In the genomic region with DNA sequence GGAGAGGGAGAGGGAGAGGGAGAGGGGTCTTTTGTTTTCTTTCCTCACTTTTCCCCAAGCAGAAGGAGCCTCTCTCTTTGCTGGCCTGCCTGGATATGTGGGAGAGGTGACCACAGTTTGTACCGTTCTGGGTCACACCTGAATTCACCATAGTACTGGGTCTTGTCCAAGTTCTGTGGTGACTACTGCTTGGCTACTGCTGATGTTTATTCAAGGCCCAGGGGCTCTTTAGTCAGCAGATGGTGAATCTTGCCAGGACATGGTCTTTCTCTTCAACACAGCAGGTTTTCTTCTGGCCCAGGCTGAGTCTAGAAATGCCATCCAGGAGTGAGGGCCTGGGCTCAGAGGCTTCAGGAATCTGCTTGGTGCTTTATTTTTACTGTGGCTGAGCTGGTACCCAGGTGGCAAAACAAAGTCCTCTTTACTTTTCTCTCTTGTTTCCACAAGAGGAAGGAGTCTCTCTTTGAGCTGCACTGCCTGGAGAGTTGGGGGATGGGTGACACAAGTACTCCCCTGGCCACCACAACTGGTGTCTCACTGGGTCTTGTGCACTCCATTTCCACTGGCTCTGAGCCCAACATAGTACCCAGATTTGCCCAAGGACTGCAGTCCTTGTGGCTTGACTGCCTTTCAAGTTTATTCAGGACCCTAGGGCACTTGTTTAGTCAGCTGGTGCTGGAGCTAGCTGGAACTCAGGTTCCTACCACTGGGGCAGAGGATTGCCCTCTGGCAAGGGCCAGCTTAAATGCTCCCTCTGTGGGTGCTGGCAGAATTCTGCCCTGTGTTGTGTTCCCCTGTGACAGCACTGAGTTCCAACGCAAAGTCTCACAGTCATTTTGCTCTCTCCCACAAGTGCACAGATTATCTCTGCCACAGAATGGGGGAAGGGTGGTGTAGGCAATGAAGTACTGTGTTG, we compare ENCODE assay signal across 14 cellular contexts. TPM values are rescaled to one million over a fixed set of nuclear protein-coding genes. Genes with fewer than 3 reads are reported as not detected.
DNase-seq lines count a peak whose midpoint lies in the region; ATAC-seq and TF ChIP-seq lines count a peak whose summit lies in the region.
"Had no signal": no experiment of that assay in that cellular context is flagged by ENCODE, and none has a peak within 500 bp of the region (broad histone marks: within the 10 kb centered on the region; RNA-seq: fewer than 3 reads in every experiment).

No MANE protein-coding gene starts in this region.

- H3K4me3 Mint-ChIP-seq in activated CD4-positive, alpha-beta T cell treated with anti-CD3 and anti-CD28 coated beads for 36 hours, result no peak overlapping the region
- H3K4me3 Mint-ChIP-seq: activated T-helper 1 cell treated with anti-CD3 and anti-CD28 coated beads, Interleukin-12 subunit alpha, Interleukin-12 subunit beta, Interleukin-2, Interleukin-4 antibody, amounts not matched to agents 30 ng/mL and 10 ng/mL and 1 ng/mL, durations not matched to agents 14 hours and 24 hours and 36 hours; T-helper 1 cell treated with Interleukin-12 subunit alpha and Interleukin-12 subunit beta and Interleukin-4 antibody, amounts not matched to agents 30 μg/mL and 1 μg/mL, for 36 hours; type B pancreatic cell had no signal

- CTCF ChIA-PET in activated CD4-positive, alpha-beta T cell treated with anti-CD3 and anti-CD28 coated beads for 36 hours (lab: Charles Lee), result no interaction called here
- CTCF ChIA-PET in A673 (lab: Charles Lee), result no interaction called here

- H3K36me3 ChIP-seq in body of pancreas (replicated peaks in 1 of 2; ENCODE audit: insufficient read depth in 1 of 2, low read depth in 2 of 2) (peaks cover under 1 to 2% of the 10 kb centered on the region in 2 donors), left ventricle myocardium inferior (peaks cover 64% of the 10 kb centered on the region), thymus (ENCODE audit: control insufficient read depth, insufficient read depth) (peaks cover 3% of the 10 kb centered on the region), A673 (ENCODE audit: insufficient read depth, low read length, poor library complexity, severe bottlenecking) (no peaks in the 10 kb centered on the region)

- no TSS peak for BruUV-seq in A673 (replicated peaks; lab: Mats Ljungman, UMichigan)

- no peaks in the 10 kb centered on the region for H3K27me3 ChIP-seq in body of pancreas
- no peaks in the 10 kb centered on the region for H3K27me3 ChIP-seq in left ventricle myocardium inferior (ENCODE audit: low read depth)
- no peaks in the 10 kb centered on the region for H3K27me3 ChIP-seq in thymus (ENCODE audit: control insufficient read depth, insufficient read depth)
- H3K27me3 ChIP-seq in A673 (replicated peaks; ENCODE audit: insufficient read depth, low read depth, low read length, poor library complexity), result no peaks in the 10 kb centered on the region

- H3K4me1 ChIP-seq in body of pancreas (peaks cover 10% of the 10 kb centered on the region), left ventricle myocardium inferior (peaks cover 12% of the 10 kb centered on the region), thymus (ENCODE audit: control insufficient read depth, insufficient read depth, low read length) (peaks cover 5% of the 10 kb centered on the region), A673 (ENCODE audit: insufficient read depth, low read length, poor library complexity, severe bottlenecking) (no peaks in the 10 kb centered on the region)

- no peaks in the 10 kb centered on the region for H3K27me3 Mint-ChIP-seq in activated CD4-positive, alpha-beta T cell treated with anti-CD3 and anti-CD28 coated beads for 36 hours
- H3K27me3 Mint-ChIP-seq: type B pancreatic cell had no signal

- H3K27ac ChIP-seq in body of pancreas, result peak overlapping the region in 2 of 4 donors; percentile 19 to 72
- H3K27ac ChIP-seq in left ventricle myocardium inferior (replicated peaks), result peak overlapping the region; percentile 78
- H3K27ac ChIP-seq in thymus (ENCODE audit: low read depth), result peak overlapping the region; percentile 12
- no peak overlapping the region for H3K27ac ChIP-seq in A673 (ENCODE audit: low read depth, low read length, poor library complexity, severe bottlenecking)

- intact Hi-C loops in activated CD4-positive, alpha-beta T cell treated with anti-CD3 and anti-CD28 coated beads for 36 hours (cut with DNase I, micrococcal nuclease), result no loop called here
- intact Hi-C loops in body of pancreas (cut with DNase I) (no loop called here), left ventricle myocardium inferior (cut with micrococcal nuclease) (no loop called here), A673 (cut with micrococcal nuclease; ENCODE audit: unreplicated experiment) (no loop called here)

- H3K36me3 Mint-ChIP-seq in activated CD4-positive, alpha-beta T cell treated with anti-CD3 and anti-CD28 coated beads for 36 hours (ENCODE audit: low read depth), result peaks cover 38% of the 10 kb centered on the region

- H3K27ac Mint-ChIP-seq in activated CD4-positive, alpha-beta T cell treated with anti-CD3 and anti-CD28 coated beads for 36 hours, result no peak overlapping the region
- H3K27ac Mint-ChIP-seq: activated T-helper 1 cell treated with anti-CD3 and anti-CD28 coated beads, Interleukin-12 subunit alpha, Interleukin-12 subunit beta, Interleukin-2, Interleukin-4 antibody, amounts not matched to agents 30 ng/mL and 10 ng/mL and 1 ng/mL, durations not matched to agents 14 hours and 24 hours and 36 hours; T-helper 1 cell treated with Interleukin-12 subunit alpha and Interleukin-12 subunit beta and Interleukin-4 antibody, amounts not matched to agents 30 μg/mL and 1 μg/mL, for 36 hours; type B pancreatic cell had no signal

- H3K4me1 Mint-ChIP-seq in activated CD4-positive, alpha-beta T cell treated with anti-CD3 and anti-CD28 coated beads for 36 hours, result peaks cover 3% of the 10 kb centered on the region

- POLR2A ChIA-PET in activated CD4-positive, alpha-beta T cell treated with anti-CD3 and anti-CD28 coated beads for 36 hours (lab: Charles Lee), result no interaction called here
- POLR2A ChIA-PET in A673 (lab: Charles Lee; ENCODE audit: low non-redundant PET), result no interaction called here

- 58 to 62% methylated on average over 2 of the region's 2 CpGs for WGBS in body of pancreas, 2 donors
- 94% methylated on average over 2 of the region's 2 CpGs for WGBS in thymus

- TF ChIP-seq CTCF in body of pancreas (IDR thresholded peaks at IDR 0.05) (no peak), left ventricle myocardium inferior (IDR thresholded peaks at IDR 0.05; ENCODE audit: borderline replicate concordance) (peak; percentile 11), A673 (conservative IDR thresholded peaks at IDR 0.05; ENCODE audit: low read depth, low read length) (no peak)

- H3K9me3 ChIP-seq in body of pancreas (no peaks in the 10 kb centered on the region), left ventricle myocardium inferior (replicated peaks) (no peaks in the 10 kb centered on the region), thymus (ENCODE audit: control insufficient read depth) (no peaks in the 10 kb centered on the region), A673 (ENCODE audit: low read depth, low read length, poor library complexity, severe bottlenecking) (no peaks in the 10 kb centered on the region)

- no peak overlapping the region for H3K4me3 ChIP-seq in body of pancreas
- no peak overlapping the region for H3K4me3 ChIP-seq in left ventricle myocardium inferior
- H3K4me3 ChIP-seq in thymus (ENCODE audit: low read length), result no peak overlapping the region
- H3K4me3 ChIP-seq in A673 (ENCODE audit: low read depth, low read length, poor library complexity, severe bottlenecking), result no peak overlapping the region

- H3K9me3 Mint-ChIP-seq in activated CD4-positive, alpha-beta T cell treated with anti-CD3 and anti-CD28 coated beads for 36 hours (ENCODE audit: low read depth), result no peaks in the 10 kb centered on the region
- H3K9me3 Mint-ChIP-seq: activated T-helper 1 cell treated with anti-CD3 and anti-CD28 coated beads, Interleukin-12 subunit alpha, Interleukin-12 subunit beta, Interleukin-2, Interleukin-4 antibody, amounts not matched to agents 30 ng/mL and 10 ng/mL and 1 ng/mL, durations not matched to agents 14 hours and 24 hours and 36 hours; T-helper 1 cell treated with Interleukin-12 subunit alpha and Interleukin-12 subunit beta and Interleukin-4 antibody, amounts not matched to agents 30 μg/mL and 1 μg/mL, for 36 hours had no signal

- peak; percentile 53 for ATAC-seq in activated CD4-positive, alpha-beta T cell treated with anti-CD3 and anti-CD28 coated beads for 36 hours
- ATAC-seq in body of pancreas (peak; percentile 45), HG03025 (IDR thresholded peaks at IDR 0.05; ENCODE audit: low FRiP score, unreplicated experiment) (no peak)

- TF ChIP-seq POLR2A in body of pancreas (IDR thresholded peaks at IDR 0.05), result no peak

- no peak for DNase-seq in activated CD4-positive, alpha-beta T cell treated with anti-CD3 and anti-CD28 coated beads for 36 hours
- no peak for DNase-seq in activated CD4-positive, alpha-beta T cell treated with anti-CD3 and anti-CD28 coated beads for 4 hours
- DNase-seq in body of pancreas (peak in 3 of 4 donors; percentile 13 to 70 (median 14)), left ventricle myocardium inferior (no peak), SW480 (ENCODE audit: low spot score) (no peak), A673 (ENCODE audit: low spot score) (no peak)
- DNase-seq: NCI-H1930 had no signal

RNA-seq across cellular contexts. Expression of a gene that starts 16.8 kb away (rescaled TPM):
- total RNA-seq in activated CD4-positive, alpha-beta T cell treated with anti-CD3 and anti-CD28 coated beads for 36 hours, result 10 to 100 TPM; 45.8 to 51.6 TPM
- 10 to 100 TPM; 15.5 to 37.1 TPM for total RNA-seq in body of pancreas
- total RNA-seq in left ventricle myocardium inferior, result 54.4 TPM
- 87.9 TPM for polyA plus RNA-seq in thymus
- 16.7 and 22.1 TPM in 2 replicates for total RNA-seq in A673 (2021)

RNA-seq across cellular contexts. Expression of a gene that starts 35.1 kb away (rescaled TPM):
- total RNA-seq in activated CD4-positive, alpha-beta T cell treated with anti-CD3 and anti-CD28 coated beads for 36 hours, result 10 to 100 TPM; 10.9 to 12.9 TPM
- 10 to 100 TPM; 16.1 to 71.9 TPM for total RNA-seq in body of pancreas
- 12.2 TPM for total RNA-seq in left ventricle myocardium inferior
- polyA plus RNA-seq in thymus, result 17.8 TPM
- 2.8 and 5.4 TPM in 2 replicates for total RNA-seq in A673 (2021)

RNA-seq across cellular contexts. Expression of a gene that starts 52.4 kb away (rescaled TPM):
- not detected for total RNA-seq in activated CD4-positive, alpha-beta T cell treated with anti-CD3 and anti-CD28 coated beads for 36 hours
- total RNA-seq in body of pancreas (not detected), left ventricle myocardium inferior (not detected), A673 (2021) (not detected in 2 replicates)
- polyA plus RNA-seq in thymus, result 0.21 TPM
- total RNA-seq: activated T-helper 1 cell treated with anti-CD3 and anti-CD28 coated beads, Interleukin-12 subunit alpha, Interleukin-12 subunit beta, Interleukin-2, Interleukin-4 antibody, amounts not matched to agents 30 ng/mL and 10 ng/mL and 1 ng/mL, durations not matched to agents 14 hours and 24 hours and 36 hours; endothelial cell of umbilical vein had no signal
- polyA plus RNA-seq: AG04450, endothelial cell of umbilical vein had no signal

Comparison
In these comparisons a context has a peak if more than half of its experiments do, and no peak if none do; other contexts are left out.
1. DNase-seq: peak in body of pancreas (3 of 4); none in activated CD4-positive, alpha-beta T cell treated with anti-CD3 and anti-CD28 coated beads for 36 hours (single experiment), activated CD4-positive, alpha-beta T cell treated with anti-CD3 and anti-CD28 coated beads for 4 hours (0 of 2), left ventricle myocardium inferior (single experiment), SW480 (single experiment) and A673 (single experiment).